Comparison of ENCODE assay signal across 1 cellular context in the genomic region with DNA sequence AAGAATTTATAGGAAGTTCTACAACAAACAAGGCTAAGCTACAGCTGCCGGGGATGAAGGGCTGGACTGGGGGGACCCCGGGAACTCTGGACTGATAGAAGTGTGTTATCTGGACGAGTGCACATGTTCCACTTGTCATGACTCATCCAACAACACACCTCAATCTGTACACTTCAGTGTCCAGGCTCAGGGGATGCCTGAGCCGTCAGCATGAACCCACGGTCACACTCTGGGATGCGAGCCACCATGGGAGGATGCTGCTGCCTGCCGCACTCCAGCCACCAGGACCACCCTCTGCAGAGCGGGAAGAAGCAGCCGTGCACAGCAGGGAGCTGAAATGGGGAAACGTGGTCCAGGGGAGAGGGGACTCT.
TF ChIP-seq lines count a peak whose summit lies in the region.

No MANE protein-coding gene starts in this region.

TF ChIP-seq in WTC11, 78 proteins besides CTCF, POLR2A, EP300 and RAD21 (continued from another document):
- TF ChIP-seq, protein P1, sequence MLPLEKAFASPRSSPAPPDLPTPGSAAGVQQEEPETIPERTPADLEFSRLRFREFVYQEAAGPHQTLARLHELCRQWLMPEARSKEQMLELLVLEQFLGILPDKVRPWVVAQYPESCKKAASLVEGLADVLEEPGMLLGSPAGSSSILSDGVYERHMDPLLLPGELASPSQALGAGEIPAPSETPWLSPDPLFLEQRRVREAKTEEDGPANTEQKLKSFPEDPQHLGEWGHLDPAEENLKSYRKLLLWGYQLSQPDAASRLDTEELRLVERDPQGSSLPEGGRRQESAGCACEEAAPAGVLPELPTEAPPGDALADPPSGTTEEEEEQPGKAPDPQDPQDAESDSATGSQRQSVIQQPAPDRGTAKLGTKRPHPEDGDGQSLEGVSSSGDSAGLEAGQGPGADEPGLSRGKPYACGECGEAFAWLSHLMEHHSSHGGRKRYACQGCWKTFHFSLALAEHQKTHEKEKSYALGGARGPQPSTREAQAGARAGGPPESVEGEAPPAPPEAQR (CRISPR knock-in tag; IDR thresholded peaks at IDR 0.05), result no peak
- TF ChIP-seq, protein P2, sequence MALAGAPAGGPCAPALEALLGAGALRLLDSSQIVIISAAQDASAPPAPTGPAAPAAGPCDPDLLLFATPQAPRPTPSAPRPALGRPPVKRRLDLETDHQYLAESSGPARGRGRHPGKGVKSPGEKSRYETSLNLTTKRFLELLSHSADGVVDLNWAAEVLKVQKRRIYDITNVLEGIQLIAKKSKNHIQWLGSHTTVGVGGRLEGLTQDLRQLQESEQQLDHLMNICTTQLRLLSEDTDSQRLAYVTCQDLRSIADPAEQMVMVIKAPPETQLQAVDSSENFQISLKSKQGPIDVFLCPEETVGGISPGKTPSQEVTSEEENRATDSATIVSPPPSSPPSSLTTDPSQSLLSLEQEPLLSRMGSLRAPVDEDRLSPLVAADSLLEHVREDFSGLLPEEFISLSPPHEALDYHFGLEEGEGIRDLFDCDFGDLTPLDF (CRISPR knock-in tag; IDR thresholded peaks at IDR 0.05), result no peak
- TF ChIP-seq, protein P3, sequence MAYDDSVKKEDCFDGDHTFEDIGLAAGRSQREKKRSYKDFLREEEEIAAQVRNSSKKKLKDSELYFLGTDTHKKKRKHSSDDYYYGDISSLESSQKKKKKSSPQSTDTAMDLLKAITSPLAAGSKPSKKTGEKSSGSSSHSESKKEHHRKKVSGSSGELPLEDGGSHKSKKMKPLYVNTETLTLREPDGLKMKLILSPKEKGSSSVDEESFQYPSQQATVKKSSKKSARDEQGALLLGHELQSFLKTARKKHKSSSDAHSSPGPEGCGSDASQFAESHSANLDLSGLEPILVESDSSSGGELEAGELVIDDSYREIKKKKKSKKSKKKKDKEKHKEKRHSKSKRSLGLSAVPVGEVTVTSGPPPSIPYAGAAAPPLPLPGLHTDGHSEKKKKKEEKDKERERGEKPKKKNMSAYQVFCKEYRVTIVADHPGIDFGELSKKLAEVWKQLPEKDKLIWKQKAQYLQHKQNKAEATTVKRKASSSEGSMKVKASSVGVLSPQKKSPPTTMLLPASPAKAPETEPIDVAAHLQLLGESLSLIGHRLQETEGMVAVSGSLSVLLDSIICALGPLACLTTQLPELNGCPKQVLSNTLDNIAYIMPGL (CRISPR knock-in tag; IDR thresholded peaks at IDR 0.05), result no peak
- TF ChIP-seq, protein P4, sequence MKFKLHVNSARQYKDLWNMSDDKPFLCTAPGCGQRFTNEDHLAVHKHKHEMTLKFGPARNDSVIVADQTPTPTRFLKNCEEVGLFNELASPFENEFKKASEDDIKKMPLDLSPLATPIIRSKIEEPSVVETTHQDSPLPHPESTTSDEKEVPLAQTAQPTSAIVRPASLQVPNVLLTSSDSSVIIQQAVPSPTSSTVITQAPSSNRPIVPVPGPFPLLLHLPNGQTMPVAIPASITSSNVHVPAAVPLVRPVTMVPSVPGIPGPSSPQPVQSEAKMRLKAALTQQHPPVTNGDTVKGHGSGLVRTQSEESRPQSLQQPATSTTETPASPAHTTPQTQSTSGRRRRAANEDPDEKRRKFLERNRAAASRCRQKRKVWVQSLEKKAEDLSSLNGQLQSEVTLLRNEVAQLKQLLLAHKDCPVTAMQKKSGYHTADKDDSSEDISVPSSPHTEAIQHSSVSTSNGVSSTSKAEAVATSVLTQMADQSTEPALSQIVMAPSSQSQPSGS (CRISPR knock-in tag; IDR thresholded peaks at IDR 0.05; ENCODE audit: borderline replicate concordance, low read depth), result no peak
- TF ChIP-seq ESRRA (CRISPR knock-in tag; IDR thresholded peaks at IDR 0.05; ENCODE audit: borderline replicate concordance) (no peak), ZNF263 (CRISPR knock-in tag; IDR thresholded peaks at IDR 0.05; ENCODE audit: low read depth) (no peak), ZNF423 (CRISPR knock-in tag; IDR thresholded peaks at IDR 0.05) (no peak), CREB1 (CRISPR knock-in tag; IDR thresholded peaks at IDR 0.05) (no peak)
